In genomic region chr1:1407101-1407956, GRCh38 we compare ENCODE assay signal across 1 cellular context.
TF ChIP-seq lines count a peak whose summit lies in the region.

TSS of gene MRPL20 (minus strand) at chr1:1407293. CDS start at chr1:1407217, 76 bp downstream.

TF ChIP-seq in HepG2, 621 proteins besides CTCF, POLR2A, EP300 and RAD21 (continued from another document and continues in another):
- no peak; the same call in 1 of the 2 replicates for TF ChIP-seq MTERF4 (CRISPR knock-in tag; IDR thresholded peaks at IDR 0.05)
- peak; percentile 96 for TF ChIP-seq ZNF143 (CRISPR knock-in tag; IDR thresholded peaks at IDR 0.05)
- peak; percentile 85; the same call in 1 of the 2 replicates for TF ChIP-seq DZIP1 (CRISPR knock-in tag; IDR thresholded peaks at IDR 0.05)
- no peak for TF ChIP-seq SIX1 (CRISPR knock-in tag; IDR thresholded peaks at IDR 0.05; ENCODE audit: borderline replicate concordance)
- peak; percentile 86 for TF ChIP-seq TBX2 (CRISPR knock-in tag; IDR thresholded peaks at IDR 0.05; ENCODE audit: borderline replicate concordance)
- no peak for TF ChIP-seq ZNF777 (CRISPR knock-in tag; IDR thresholded peaks at IDR 0.05)
- no peak for TF ChIP-seq ATF5 (CRISPR knock-in tag; IDR thresholded peaks at IDR 0.05; ENCODE audit: low read depth)
- peak; percentile 70 for TF ChIP-seq ZNF331 (CRISPR knock-in tag; IDR thresholded peaks at IDR 0.05)
- no peak for TF ChIP-seq AKNA (CRISPR knock-in tag; IDR thresholded peaks at IDR 0.05; ENCODE audit: borderline replicate concordance)
- TF ChIP-seq ARNT2 (CRISPR knock-in tag; IDR thresholded peaks at IDR 0.05; ENCODE audit: low read depth): peak; percentile 89
- no peak for TF ChIP-seq KLF13 (CRISPR knock-in tag; IDR thresholded peaks at IDR 0.05)
- peak; percentile 55 for TF ChIP-seq XRCC5 (optimal IDR thresholded peaks at IDR 0.05; ENCODE audit: low read length)
- TF ChIP-seq HOMEZ (CRISPR knock-in tag; IDR thresholded peaks at IDR 0.05; ENCODE audit: low read depth): peak; percentile 48; the same call in 1 of the 2 replicates
- no peak for TF ChIP-seq RFXANK (CRISPR knock-in tag; IDR thresholded peaks at IDR 0.05)
- TF ChIP-seq SATB2 (CRISPR knock-in tag; IDR thresholded peaks at IDR 0.05): no peak; the same call in 1 of the 2 replicates
- peak; percentile 87 for TF ChIP-seq ZNF788 (CRISPR knock-in tag; IDR thresholded peaks at IDR 0.05; ENCODE audit: borderline replicate concordance)
- peak; percentile 80; the same call in 1 of the 2 replicates for TF ChIP-seq CREBL2 (CRISPR knock-in tag; IDR thresholded peaks at IDR 0.05; ENCODE audit: borderline replicate concordance)
- TF ChIP-seq ETS1 (CRISPR knock-in tag; IDR thresholded peaks at IDR 0.05): no peak
- TF ChIP-seq ZFP82 (CRISPR knock-in tag; IDR thresholded peaks at IDR 0.05; ENCODE audit: borderline replicate concordance): peak; percentile 96
- TF ChIP-seq ZNF333 (CRISPR knock-in tag; IDR thresholded peaks at IDR 0.05; ENCODE audit: borderline replicate concordance): peak; percentile 70; the same call in 1 of the 2 replicates
- TF ChIP-seq NCOA1 (CRISPR knock-in tag; IDR thresholded peaks at IDR 0.05): no peak
- no peak for TF ChIP-seq ZNF282 (IDR thresholded peaks at IDR 0.05; ENCODE audit: partially characterized antibody)
- TF ChIP-seq RFXAP (CRISPR knock-in tag; IDR thresholded peaks at IDR 0.05; ENCODE audit: borderline replicate concordance): 0 out of 2 replicates have a peak, but pooled peaks have one; percentile 15
- TF ChIP-seq SMARCC2 (IDR thresholded peaks at IDR 0.05): no peak
- TF ChIP-seq PTBP1 (IDR thresholded peaks at IDR 0.05; ENCODE audit: low read depth, low read length, poor library complexity, severe bottlenecking): no peak
- no peak for TF ChIP-seq ZNF75D (CRISPR knock-in tag; IDR thresholded peaks at IDR 0.05; ENCODE audit: borderline replicate concordance)
- no peak for TF ChIP-seq KDM6A (CRISPR knock-in tag; IDR thresholded peaks at IDR 0.05; ENCODE audit: low read depth)
- no peak; the same call in none of the 2 replicates for TF ChIP-seq ZZZ3 (CRISPR knock-in tag; IDR thresholded peaks at IDR 0.05; ENCODE audit: borderline replicate concordance)
- peak; percentile 46; the same call in 1 of the 2 replicates for TF ChIP-seq GFI1 (CRISPR knock-in tag; IDR thresholded peaks at IDR 0.05; ENCODE audit: borderline replicate concordance)
- TF ChIP-seq ISX (CRISPR knock-in tag; conservative IDR thresholded peaks at IDR 0.05): peak; percentile 37
- TF ChIP-seq SAP130 (CRISPR knock-in tag; IDR thresholded peaks at IDR 0.05; ENCODE audit: low read depth): peak; percentile 96
- TF ChIP-seq RFX5 (IDR thresholded peaks at IDR 0.05; ENCODE audit: low read depth, low read length): no peak
- TF ChIP-seq KDM5A (IDR thresholded peaks at IDR 0.05; ENCODE audit: borderline replicate concordance, low read length): peak; percentile 90
- peak; percentile 95 for TF ChIP-seq ZNF687 (CRISPR knock-in tag; IDR thresholded peaks at IDR 0.05)
- TF ChIP-seq ZIK1 (CRISPR knock-in tag; IDR thresholded peaks at IDR 0.05; ENCODE audit: borderline replicate concordance, low read depth): peak; percentile 89; the same call in 1 of the 2 replicates
- peak; percentile 42 to 79; a peak in 1 of 4 replicates for TF ChIP-seq KLF16 (CRISPR knock-in tag; IDR thresholded peaks at IDR 0.05)
- peak; percentile 47; the same call in 1 of the 2 replicates for TF ChIP-seq ZNF503 (CRISPR knock-in tag; IDR thresholded peaks at IDR 0.05)
- TF ChIP-seq SSRP1 (CRISPR knock-in tag; IDR thresholded peaks at IDR 0.05): no peak
- no peak for TF ChIP-seq ZNF251 (CRISPR knock-in tag; IDR thresholded peaks at IDR 0.05)
- TF ChIP-seq ZNF136 (CRISPR knock-in tag; IDR thresholded peaks at IDR 0.05; ENCODE audit: low read depth): no peak; the same call in 1 of the 2 replicates
- TF ChIP-seq RXRA (CRISPR knock-in tag; IDR thresholded peaks at IDR 0.05): peak; percentile 88
- TF ChIP-seq MBNL3 (CRISPR knock-in tag; conservative IDR thresholded peaks at IDR 0.05): no peak
- TF ChIP-seq ZNF570 (CRISPR knock-in tag; IDR thresholded peaks at IDR 0.05; ENCODE audit: borderline replicate concordance): no peak
- TF ChIP-seq POLR2AphosphoS2 (IDR thresholded peaks at IDR 0.05; ENCODE audit: low read depth, low read length): no peak
- TF ChIP-seq ZNF781 (CRISPR knock-in tag; IDR thresholded peaks at IDR 0.05; ENCODE audit: borderline replicate concordance, not compliant biosample characterization): no peak
- no peak for TF ChIP-seq FIP1L1 (IDR thresholded peaks at IDR 0.05; ENCODE audit: borderline replicate concordance, insufficient read depth, low read depth, low read length)
- TF ChIP-seq SMAD3 (CRISPR knock-in tag; IDR thresholded peaks at IDR 0.05): peak; percentile 88; the same call in 1 of the 2 replicates
- no peak for TF ChIP-seq HDAC6 (IDR thresholded peaks at IDR 0.05; ENCODE audit: low read depth, low read length)
